In genomic region chr1:175364424-175365076, GRCh38 we compare ENCODE assay signal across 14 cellular contexts.
DNase-seq lines count a peak whose midpoint lies in the region; ATAC-seq and TF ChIP-seq lines count a peak whose summit lies in the region.
"Had no signal": no experiment of that assay in that cellular context is flagged by ENCODE, and none has a peak within 500 bp of the region (broad histone marks: within the 10 kb centered on the region; RNA-seq: fewer than 3 reads in every experiment).

No MANE protein-coding gene starts in this region.

- no peak overlapping the region for H3K4me3 ChIP-seq in osteoblast (ENCODE audit: insufficient read depth, low read length)
- H3K4me3 ChIP-seq: adrenal gland, smooth muscle cell had no signal

- no peak overlapping the region for H2AFZ ChIP-seq in osteoblast (ENCODE audit: low read length)

- no peak overlapping the region for H3K27ac ChIP-seq in osteoblast (ENCODE audit: low read depth, low read length)
- H3K27ac ChIP-seq: adrenal gland had no signal

- no peaks in the 10 kb centered on the region for H3K9me3 ChIP-seq in osteoblast (ENCODE audit: low read depth, low read length)
- H3K9me3 ChIP-seq: adrenal gland had no signal

- no peak overlapping the region for H3K4me2 ChIP-seq in osteoblast (ENCODE audit: insufficient read depth, low read length)
- H3K4me2 ChIP-seq: smooth muscle cell had no signal

- H4K20me1 ChIP-seq in osteoblast (ENCODE audit: insufficient read depth, low read length) = no peaks in the 10 kb centered on the region

- TF ChIP-seq CTCF in osteoblast (IDR thresholded peaks at IDR 0.05; ENCODE audit: extremely low read depth, low read depth, low read length) = no peak

- H3K79me2 ChIP-seq in osteoblast (ENCODE audit: insufficient read depth, low read length) = no peaks in the 10 kb centered on the region

- H3K27me3 ChIP-seq in osteoblast (ENCODE audit: insufficient read depth, low read length) = no peaks in the 10 kb centered on the region
- H3K27me3 ChIP-seq: adrenal gland had no signal

- no peaks in the 10 kb centered on the region for H3K4me1 ChIP-seq in osteoblast (ENCODE audit: insufficient read depth, low read length)
- H3K4me1 ChIP-seq: adrenal gland had no signal

- ATAC-seq in GM18907 (IDR thresholded peaks at IDR 0.05; ENCODE audit: unreplicated experiment) (peak; percentile 87), GM21576 (IDR thresholded peaks at IDR 0.05; ENCODE audit: unreplicated experiment) (peak; percentile 74), HG03097 (IDR thresholded peaks at IDR 0.05; ENCODE audit: low FRiP score, unreplicated experiment) (peak; percentile 51)
- ATAC-seq: naive thymus-derived CD4-positive, alpha-beta T cell; Panc1 had no signal

- DNase-seq in osteoblast (ENCODE audit: insufficient read length, low spot score, missing footprints) (peak; percentile 11), ureter (ENCODE audit: low spot score) (no peak), NCI-H345 (lab: John Stamatoyannopoulos, UW) (no peak), COLO668 (lab: John Stamatoyannopoulos, UW; ENCODE audit: unreplicated experiment) (no peak)
- DNase-seq: adrenal gland; CD4-positive, alpha-beta T cell; cortex of kidney; kidney; naive thymus-derived CD4-positive, alpha-beta T cell had no signal

- no peaks in the 10 kb centered on the region for H3K36me3 ChIP-seq in osteoblast (ENCODE audit: insufficient read depth, low read length)
- H3K36me3 ChIP-seq: adrenal gland had no signal
